In the genomic region with DNA sequence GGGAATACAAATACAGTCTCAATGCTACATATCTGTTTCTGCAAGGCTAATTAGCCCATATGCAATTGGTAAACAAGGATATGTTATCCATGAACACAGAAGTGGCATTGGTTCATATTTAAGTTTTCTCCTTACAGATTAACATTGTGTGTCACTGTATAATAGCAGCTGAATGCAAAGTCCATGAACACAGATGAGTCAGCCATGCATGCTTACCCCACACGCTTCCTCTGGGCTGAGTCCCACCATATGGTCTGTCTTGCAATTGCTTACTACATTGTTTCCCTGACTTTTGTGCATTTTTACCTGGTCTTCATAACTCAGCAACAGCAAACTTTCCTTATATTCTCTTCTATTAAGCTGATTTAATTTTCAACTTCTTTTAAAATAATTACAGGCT, we compare ENCODE assay signal across 18 cellular contexts. TPM values are rescaled to one million over a fixed set of nuclear protein-coding genes. Genes with fewer than 3 reads are reported as not detected.
DNase-seq lines count a peak whose midpoint lies in the region; TF ChIP-seq lines count a peak whose summit lies in the region.
"Had no signal": no experiment of that assay in that cellular context is flagged by ENCODE, and none has a peak within 500 bp of the region (broad histone marks: within the 10 kb centered on the region; RNA-seq: fewer than 3 reads in every experiment).

No MANE protein-coding gene starts in this region.

- peak; percentile 27 for DNase-seq in AG08395 (ENCODE audit: low spot score)
- DNase-seq in HCEC 1CT: peak; percentile 78
- DNase-seq in SW480 (ENCODE audit: low spot score): peak; percentile 44
- DNase-seq in fibroblast of villous mesenchyme (ENCODE audit: low read depth): peak; percentile 32
- DNase-seq in DMS153 treated with DMSO at 0.1 percent for 48 hours (lab: John Stamatoyannopoulos, UW; ENCODE audit: unreplicated experiment): no peak
- no peak for DNase-seq in Calu3
- no peak for DNase-seq in NCI-H2029 (lab: John Stamatoyannopoulos, UW)
- DNase-seq in activated naive CD4-positive, alpha-beta T cell treated with Interleukin-2 at 50 U/mL for 16 hours: no peak
- DNase-seq: activated gamma-delta T cell; DMS79 treated with DMSO at 0.1 percent for 48 hours; effector CD8-positive, alpha-beta T cell; islet precursor cell; NCI-H1417; NCI-H446 treated with DMSO at 0.1 percent for 48 hours; ovary; spleen had no signal

- no peak overlapping the region for H3K4me3 Mint-ChIP-seq in Calu3 (ENCODE audit: low read depth, unreplicated experiment)
- H3K4me3 Mint-ChIP-seq: WTC11 had no signal

- H3K36me3 Mint-ChIP-seq in Calu3 (ENCODE audit: insufficient read depth, unreplicated experiment): no peaks in the 10 kb centered on the region
- H3K36me3 Mint-ChIP-seq: WTC11 had no signal

- H3K27me3 Mint-ChIP-seq in Calu3 (ENCODE audit: unreplicated experiment): no peaks in the 10 kb centered on the region

- no peaks in the 10 kb centered on the region for H3K4me1 Mint-ChIP-seq in Calu3 (ENCODE audit: low read depth, unreplicated experiment)

- no TSS peak for BruUV-seq in Calu3 (replicated peaks; lab: Mats Ljungman, UMichigan)

- no peaks in the 10 kb centered on the region for H3K9me3 Mint-ChIP-seq in Calu3 (ENCODE audit: low read depth, unreplicated experiment)
- H3K9me3 Mint-ChIP-seq: WTC11 had no signal

- no peak for TF ChIP-seq CTCF in fibroblast of villous mesenchyme (IDR thresholded peaks at IDR 0.05; ENCODE audit: insufficient read depth, low read depth, low read length)
- no peak for TF ChIP-seq CTCF in Calu3 (IDR thresholded peaks at IDR 0.05; ENCODE audit: unreplicated experiment)

- intact Hi-C loops in Calu3 (cut with micrococcal nuclease; ENCODE audit: unreplicated experiment): no loop called here

- CTCF ChIA-PET in Calu3 (lab: Charles Lee): interaction anchor here (0.6 kb wide), 2 partner anchors 123 to 174 kb away, joined by 3 to 4 read pairs; no protein-coding TSS in a partner anchor

- H3K27ac Mint-ChIP-seq in Calu3 (ENCODE audit: unreplicated experiment): no peak overlapping the region
- H3K27ac Mint-ChIP-seq: WTC11 had no signal

- H3K4me3 ChIP-seq in fibroblast of villous mesenchyme (ENCODE audit: low read depth, low read length): no peak overlapping the region
- H3K4me3 ChIP-seq: body of pancreas, ovary, spleen had no signal

RNA-seq across cellular contexts. Expression of a gene that starts 41.5 kb away (rescaled TPM):
- total RNA-seq in fibroblast of villous mesenchyme (37.4 and 51.8 TPM in 2 replicates), Calu3 (2022) (55.5 and 56.9 TPM in 2 replicates)

Comparison
In these comparisons a context has a peak if more than half of its experiments do, and no peak if none do; other contexts are left out.
1. DNase-seq: peak in AG08395 (single experiment), HCEC 1CT (single experiment), SW480 (single experiment) and fibroblast of villous mesenchyme (single experiment); none in DMS153 treated with DMSO at 0.1 percent for 48 hours (single experiment), Calu3 (single experiment), NCI-H2029 (single experiment) and activated naive CD4-positive, alpha-beta T cell treated with Interleukin-2 at 50 U/mL for 16 hours (single experiment).